11 cellular contexts compared by ENCODE assay signal in the genomic region with DNA sequence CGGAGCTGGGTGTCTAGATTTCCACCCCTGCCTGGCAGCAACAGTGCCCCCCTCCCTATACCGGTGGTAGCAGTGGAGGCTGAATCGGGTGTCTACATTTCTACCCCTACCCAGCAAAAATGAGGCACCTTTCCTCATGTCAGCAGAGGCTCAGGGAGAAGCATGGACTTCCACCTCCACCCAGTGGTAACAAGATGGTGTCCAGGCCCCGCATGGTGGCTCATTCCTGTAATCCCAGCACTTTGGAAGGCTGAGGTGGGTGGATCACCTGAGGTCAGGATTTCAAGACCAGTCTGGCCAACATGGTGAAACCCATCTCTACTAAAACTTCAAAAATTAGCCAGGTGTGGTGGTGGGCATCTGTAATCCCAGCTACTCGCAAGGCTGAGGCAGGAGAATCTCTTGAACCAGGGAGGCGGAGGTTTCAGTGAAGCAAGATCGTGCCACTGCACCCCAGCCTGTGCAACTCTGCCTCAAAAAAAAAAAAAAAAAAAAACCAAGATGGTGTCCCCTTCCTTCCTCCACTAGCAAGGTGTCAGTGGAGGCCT. TPM values are rescaled to one million over a fixed set of nuclear protein-coding genes. Genes with fewer than 3 reads are reported as not detected.
DNase-seq lines count a peak whose midpoint lies in the region; ATAC-seq and TF ChIP-seq lines count a peak whose summit lies in the region.
"Had no signal": no experiment of that assay in that cellular context is flagged by ENCODE, and none has a peak within 500 bp of the region (broad histone marks: within the 10 kb centered on the region; RNA-seq: fewer than 3 reads in every experiment).

No MANE protein-coding gene starts in this region.

- H3K27ac ChIP-seq in WERI-Rb-1 = no peak overlapping the region
- H3K27ac ChIP-seq in foreskin keratinocyte = no peak overlapping the region
- H3K27ac ChIP-seq: prostate gland had no signal

- H3K27ac Mint-ChIP-seq in stimulated activated naive CD8-positive, alpha-beta T cell treated with anti-CD3 and anti-CD28 coated beads, Interleukin-15, Interleukin-2, amounts not matched to agents 100 ng/mL and 50 ng/mL, for 24 hours = no peak overlapping the region
- no peak overlapping the region for H3K27ac Mint-ChIP-seq in memory B cell

- peaks cover 10% of the 10 kb centered on the region for H3K4me1 Mint-ChIP-seq in stimulated activated naive CD8-positive, alpha-beta T cell treated with anti-CD3 and anti-CD28 coated beads, Interleukin-15, Interleukin-2, amounts not matched to agents 100 ng/mL and 50 ng/mL, for 24 hours (ENCODE audit: low read depth)
- H3K4me1 Mint-ChIP-seq in memory B cell = peaks cover 4% of the 10 kb centered on the region

- no peaks in the 10 kb centered on the region for H3K27me3 Mint-ChIP-seq in stimulated activated naive CD8-positive, alpha-beta T cell treated with anti-CD3 and anti-CD28 coated beads, Interleukin-15, Interleukin-2, amounts not matched to agents 100 ng/mL and 50 ng/mL, for 24 hours
- no peaks in the 10 kb centered on the region for H3K27me3 Mint-ChIP-seq in memory B cell

- peak overlapping the region; percentile 70 for H3K4me3 Mint-ChIP-seq in stimulated activated naive CD8-positive, alpha-beta T cell treated with anti-CD3 and anti-CD28 coated beads, Interleukin-15, Interleukin-2, amounts not matched to agents 100 ng/mL and 50 ng/mL, for 24 hours
- H3K4me3 Mint-ChIP-seq in memory B cell = peak overlapping the region; percentile 62

- H3K27me3 ChIP-seq in WERI-Rb-1 (ENCODE audit: insufficient read depth, low read depth, severe bottlenecking) (no peaks in the 10 kb centered on the region), foreskin keratinocyte (no peaks in the 10 kb centered on the region)

- ATAC-seq in stimulated activated naive CD8-positive, alpha-beta T cell treated with anti-CD3 and anti-CD28 coated beads, Interleukin-15, Interleukin-2, amounts not matched to agents 100 U/mL and 50 U/mL, for 24 hours = no peak
- ATAC-seq in memory B cell (ENCODE audit: low read depth) (peak; percentile 4), GM21737 (IDR thresholded peaks at IDR 0.05; ENCODE audit: unreplicated experiment) (no peak), GM18909 (IDR thresholded peaks at IDR 0.05; ENCODE audit: poor library complexity, unreplicated experiment) (no peak), foreskin keratinocyte (no peak)

- no peak for DNase-seq in stimulated activated naive CD8-positive, alpha-beta T cell treated with anti-CD3 and anti-CD28 coated beads, Interleukin-15, Interleukin-2, amounts not matched to agents 100 U/mL and 50 U/mL, for 24 hours
- DNase-seq in WERI-Rb-1 (peak; percentile 16), memory B cell (ENCODE audit: low spot score in 2 of 2) (no peak), foreskin keratinocyte (no peak), GDM1 (lab: John Stamatoyannopoulos, UW) (no peak)

- no peaks in the 10 kb centered on the region for H3K9me3 Mint-ChIP-seq in stimulated activated naive CD8-positive, alpha-beta T cell treated with anti-CD3 and anti-CD28 coated beads, Interleukin-15, Interleukin-2, amounts not matched to agents 100 ng/mL and 50 ng/mL, for 24 hours
- H3K9me3 Mint-ChIP-seq in memory B cell = no peaks in the 10 kb centered on the region

- TF ChIP-seq CTCF in WERI-Rb-1 (IDR thresholded peaks at IDR 0.05; ENCODE audit: low read depth, low read length) (no peak), foreskin keratinocyte (conservative IDR thresholded peaks at IDR 0.05) (no peak)

- H3K36me3 Mint-ChIP-seq in stimulated activated naive CD8-positive, alpha-beta T cell treated with anti-CD3 and anti-CD28 coated beads, Interleukin-15, Interleukin-2, amounts not matched to agents 100 ng/mL and 50 ng/mL, for 24 hours (ENCODE audit: low read depth) = no peaks in the 10 kb centered on the region
- no peaks in the 10 kb centered on the region for H3K36me3 Mint-ChIP-seq in memory B cell

- H3K4me1 ChIP-seq in foreskin keratinocyte = no peaks in the 10 kb centered on the region

- H3K36me3 ChIP-seq in WERI-Rb-1 = no peaks in the 10 kb centered on the region
- H3K36me3 ChIP-seq: prostate gland had no signal

- peaks cover 6% of the 10 kb centered on the region for H3K9me3 ChIP-seq in WERI-Rb-1 (ENCODE audit: severe bottlenecking)
- H3K9me3 ChIP-seq: prostate gland had no signal

- H3K4me3 ChIP-seq in WERI-Rb-1 (ENCODE audit: low read depth, low read length) = peak overlapping the region; percentile 32

RNA-seq across cellular contexts. Expression of gene OR5AU1, which starts 35.5 kb away (rescaled TPM):
- total RNA-seq in foreskin keratinocyte = not detected in 2 replicates
- polyA plus RNA-seq in foreskin keratinocyte = not detected in 2 replicates
- total RNA-seq: prostate gland; T-helper 1 cell treated with Interleukin-12 subunit alpha and Interleukin-12 subunit beta and Interleukin-4 antibody, amounts not matched to agents 30 ng/mL and 1 ng/mL, for 36 hours had no signal
- polyA plus RNA-seq: adipose tissue had no signal
